8 cellular contexts compared by ENCODE assay signal in the genomic region with DNA sequence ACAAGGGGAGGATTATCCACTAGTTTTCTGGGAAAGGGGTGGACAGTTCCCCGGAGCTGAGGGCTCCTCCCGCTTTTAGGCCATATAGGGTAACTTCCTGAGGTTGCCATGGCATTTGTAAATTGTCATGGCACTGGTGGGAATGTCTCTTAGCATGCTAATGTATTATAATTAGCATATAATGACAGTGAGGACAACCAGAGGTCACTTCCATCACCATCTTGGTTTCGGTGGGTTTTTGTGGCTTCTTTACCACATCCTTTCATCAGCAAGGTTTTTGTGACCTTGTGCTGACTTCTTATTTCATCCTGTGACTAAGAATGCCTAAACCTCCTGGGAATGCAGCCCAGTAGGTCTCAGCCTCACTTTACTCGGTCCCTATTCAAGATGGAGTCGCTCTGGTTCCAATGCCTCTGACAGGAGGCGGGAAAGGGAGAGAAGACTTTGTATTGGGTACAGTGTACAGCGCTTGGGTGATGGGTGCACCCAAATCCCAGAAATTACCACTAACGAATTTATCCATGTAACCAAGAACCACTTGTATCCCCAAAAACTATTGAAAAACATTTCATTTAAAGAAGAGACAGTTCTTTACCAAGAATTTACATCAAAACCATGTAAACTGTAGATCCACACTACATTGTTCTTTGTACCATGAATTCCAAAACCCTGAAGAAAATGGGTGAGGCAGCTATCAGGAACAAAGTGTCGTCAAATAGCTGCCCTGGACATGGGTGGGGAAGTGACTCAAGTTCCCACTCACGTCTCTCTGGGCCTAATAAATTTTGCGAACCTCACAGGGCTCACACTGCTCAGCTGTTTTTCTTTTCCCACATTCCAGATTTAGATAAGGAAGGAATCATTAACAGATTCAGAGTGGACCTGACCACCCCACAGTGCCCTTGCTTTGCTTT. TPM values are rescaled to one million over a fixed set of nuclear protein-coding genes. Genes with fewer than 3 reads are reported as not detected.
A peak's percentile ranks its signal among the peaks of the same experiment; 100 is the strongest.
DNase-seq lines count a peak whose midpoint lies in the region; ATAC-seq, FAIRE-seq and TF ChIP-seq lines count a peak whose summit lies in the region.
"Had no signal": no experiment of that assay in that cellular context is flagged by ENCODE, and none has a peak within 500 bp of the region (broad histone marks: within the 10 kb centered on the region; RNA-seq: fewer than 3 reads in every experiment).

No MANE protein-coding gene starts in this region.

- H3K27me3 ChIP-seq in psoas muscle (ENCODE audit: insufficient read depth in 3 of 3, low read length in 2 of 3), result no peaks in the 10 kb centered on the region

- peaks cover 49% of the 10 kb centered on the region for H3K4me1 Mint-ChIP-seq in activated naive CD8-positive, alpha-beta T cell treated with anti-CD3 and anti-CD28 coated beads, Interleukin-2, amount 50 U/mL, for 24 hours

- H3K27me3 Mint-ChIP-seq in activated naive CD8-positive, alpha-beta T cell treated with anti-CD3 and anti-CD28 coated beads, Interleukin-2, amount 50 U/mL, for 24 hours, result peaks cover 29% of the 10 kb centered on the region

- DNase-seq in GM19239 (ENCODE audit: insufficient read length, low spot score) (no peak), psoas muscle (no peak), NCI-H524 treated with DMSO at 0.1 percent for 48 hours (lab: John Stamatoyannopoulos, UW) (no peak), ureter (ENCODE audit: low spot score) (no peak)
- peak; percentile 16 for DNase-seq in activated naive CD8-positive, alpha-beta T cell treated with anti-CD3 and anti-CD28 coated beads, Interleukin-2, amount 50 U/mL, for 24 hours

- H3K27ac ChIP-seq in psoas muscle, result no peak overlapping the region

- intact Hi-C loops in psoas muscle (cut with DNase I), result no loop called here

- H3K4me3 Mint-ChIP-seq in activated naive CD8-positive, alpha-beta T cell treated with anti-CD3 and anti-CD28 coated beads, Interleukin-2, amount 50 U/mL, for 24 hours, result no peak overlapping the region
- H3K4me3 Mint-ChIP-seq: stimulated activated naive CD8-positive, alpha-beta T cell treated with anti-CD3 and anti-CD28 coated beads, Interleukin-15, Interleukin-2, amounts not matched to agents 100 ng/mL and 50 ng/mL, for 24 hours had no signal

- H3K36me3 ChIP-seq in psoas muscle (ENCODE audit: insufficient read depth in 1 of 2, low read depth in 1 of 2), result no peaks in the 10 kb centered on the region

- H3K4me1 ChIP-seq in psoas muscle, result no peaks in the 10 kb centered on the region

- no peak overlapping the region for H3K27ac Mint-ChIP-seq in activated naive CD8-positive, alpha-beta T cell treated with anti-CD3 and anti-CD28 coated beads, Interleukin-2, amount 50 U/mL, for 24 hours
- H3K27ac Mint-ChIP-seq: stimulated activated naive CD8-positive, alpha-beta T cell treated with anti-CD3 and anti-CD28 coated beads, Interleukin-15, Interleukin-2, amounts not matched to agents 100 ng/mL and 50 ng/mL, for 24 hours had no signal

- TF ChIP-seq CTCF in psoas muscle (IDR thresholded peaks at IDR 0.05), result no peak

- no peaks in the 10 kb centered on the region for H3K9me3 ChIP-seq in psoas muscle

- H3K9me3 Mint-ChIP-seq in activated naive CD8-positive, alpha-beta T cell treated with anti-CD3 and anti-CD28 coated beads, Interleukin-2, amount 50 U/mL, for 24 hours, result no peaks in the 10 kb centered on the region
- H3K9me3 Mint-ChIP-seq: stimulated activated naive CD8-positive, alpha-beta T cell treated with anti-CD3 and anti-CD28 coated beads, Interleukin-15, Interleukin-2, amounts not matched to agents 100 ng/mL and 50 ng/mL, for 24 hours had no signal

- no peaks in the 10 kb centered on the region for H3K36me3 Mint-ChIP-seq in activated naive CD8-positive, alpha-beta T cell treated with anti-CD3 and anti-CD28 coated beads, Interleukin-2, amount 50 U/mL, for 24 hours (ENCODE audit: low read depth)

- peak; percentile 98 for FAIRE-seq in GM19239 (lab: Jason Lieb, UNC)

- 73 to 82% (median 78%) methylated on average over 11 of the region's 11 CpGs for WGBS in psoas muscle, 3 donors

- ATAC-seq in HG03432 (IDR thresholded peaks at IDR 0.05; ENCODE audit: unreplicated experiment) (peak; percentile 44), psoas muscle (peak in 3 of 4 donors; percentile 25 to 40 (median 28)), GM19467 (IDR thresholded peaks at IDR 0.05; ENCODE audit: unreplicated experiment) (no peak)
- peak; percentile 81 for ATAC-seq in activated naive CD8-positive, alpha-beta T cell treated with anti-CD3 and anti-CD28 coated beads, Interleukin-2, amount 50 U/mL, for 24 hours

- H3K4me3 ChIP-seq in psoas muscle, result no peak overlapping the region

RNA-seq across cellular contexts. Expression of gene SLC2A5, which starts 8.9 kb away (rescaled TPM):
- 10 to 100 TPM; 12.8 to 97.9 (median 55.5) TPM for total RNA-seq in psoas muscle
- 10 to 100 TPM; 13.2 to 36.8 (median 31.7) TPM for polyA plus RNA-seq in psoas muscle
- total RNA-seq in ureter, result 1.1 TPM

RNA-seq across cellular contexts. Expression of gene GPR157, which starts 50.6 kb away (rescaled TPM):
- 10 to 100 TPM; 13.1 to 49.5 (median 33.4) TPM for total RNA-seq in psoas muscle
- 10 to 100 TPM; 11.6 to 21.6 (median 15.7) TPM for polyA plus RNA-seq in psoas muscle
- 12.2 TPM for total RNA-seq in ureter

RNA-seq across cellular contexts. Expression of gene SLC2A7, which starts 52.1 kb away (rescaled TPM):
- not detected for total RNA-seq in psoas muscle
- not detected for polyA plus RNA-seq in psoas muscle
- not detected for total RNA-seq in ureter
